ENCODE assay signal across 2 cellular contexts in genomic region chr10:113891476-113891875, GRCh38.
TF ChIP-seq lines count a peak whose summit lies in the region.

No MANE protein-coding gene starts in this region.

TF ChIP-seq in GM23338, 12 proteins besides CTCF, POLR2A, EP300 and RAD21 (continued from another document):
- TF ChIP-seq REST (IDR thresholded peaks at IDR 0.05; ENCODE audit: unreplicated experiment), result no peak
- TF ChIP-seq ETS1 (IDR thresholded peaks at IDR 0.05), result no peak
- no peak for TF ChIP-seq NANOG (IDR thresholded peaks at IDR 0.05; ENCODE audit: borderline replicate concordance)
- TF ChIP-seq JUNB (IDR thresholded peaks at IDR 0.05; ENCODE audit: unreplicated experiment), result no peak
- TF ChIP-seq ZNF114 (CRISPR knock-in tag; IDR thresholded peaks at IDR 0.05), result no peak
- no peak for TF ChIP-seq CREB1 (CRISPR knock-in tag; IDR thresholded peaks at IDR 0.05; ENCODE audit: low read depth)
- no peak for TF ChIP-seq ZNF462 (CRISPR knock-in tag; IDR thresholded peaks at IDR 0.05)
- TF ChIP-seq EZH2phosphoT487 (IDR thresholded peaks at IDR 0.05; ENCODE audit: unreplicated experiment), result no peak
- TF ChIP-seq STAT1 (IDR thresholded peaks at IDR 0.05; ENCODE audit: unreplicated experiment), result no peak
- TF ChIP-seq ZNF331 (CRISPR knock-in tag; IDR thresholded peaks at IDR 0.05; ENCODE audit: low read depth), result no peak
- TF ChIP-seq POLR2AphosphoS5 (IDR thresholded peaks at IDR 0.05; ENCODE audit: low read depth), result no peak

TF ChIP-seq in HEK293T, 16 proteins besides CTCF, POLR2A, EP300 and RAD21 (continued from another document):
- no peak for TF ChIP-seq HDGF (IDR thresholded peaks at IDR 0.05; ENCODE audit: borderline replicate concordance)
- TF ChIP-seq TARDBP (IDR thresholded peaks at IDR 0.05), result no peak
- TF ChIP-seq CTBP1 (IDR thresholded peaks at IDR 0.05; ENCODE audit: borderline replicate concordance), result no peak
- no peak for TF ChIP-seq ELF4 (IDR thresholded peaks at IDR 0.05)
